In the genomic region with DNA sequence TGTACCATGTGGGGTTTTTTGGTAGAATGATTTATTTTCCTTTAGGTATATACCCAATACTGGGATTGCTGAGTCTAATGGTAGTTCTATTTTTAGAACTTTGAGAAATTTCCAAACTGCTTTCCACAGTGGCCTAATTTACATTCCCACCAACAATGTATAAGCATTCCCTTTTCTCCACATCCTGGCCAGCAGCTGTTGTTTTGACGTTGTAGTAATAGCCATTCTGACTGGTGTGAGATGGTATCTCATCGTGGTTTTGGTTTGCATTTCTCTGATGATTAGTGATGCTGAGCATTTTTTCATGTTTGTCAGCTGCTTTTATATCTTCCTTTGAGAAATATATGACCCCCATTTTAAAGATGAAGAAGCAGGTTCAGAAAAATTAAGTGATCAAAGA, we compare ENCODE assay signal across 15 cellular contexts.
DNase-seq lines count a peak whose midpoint lies in the region; ATAC-seq and TF ChIP-seq lines count a peak whose summit lies in the region.
"Had no signal": no experiment of that assay in that cellular context is flagged by ENCODE, and none has a peak within 500 bp of the region (broad histone marks: within the 10 kb centered on the region; RNA-seq: fewer than 3 reads in every experiment).

No MANE protein-coding gene starts in this region.

- H3K27me3 ChIP-seq in SJSA1 (replicated peaks) (no peaks in the 10 kb centered on the region), esophagus squamous epithelium (no peaks in the 10 kb centered on the region), psoas muscle (ENCODE audit: insufficient read depth in 3 of 3, low read length in 2 of 3) (no peaks in the 10 kb centered on the region)
- H3K27me3 ChIP-seq: BE2C had no signal

- no peak overlapping the region for H3K4me3 Mint-ChIP-seq in activated CD8-positive, alpha-beta memory T cell treated with anti-CD3 and anti-CD28 coated beads, Interleukin-2, amount 10 ng/mL, durations not matched to agents 7 days and 5 days
- H3K4me3 Mint-ChIP-seq: activated CD8-positive, alpha-beta T cell treated with anti-CD3 and anti-CD28 coated beads for 36 hours; activated naive CD4-positive, alpha-beta T cell treated with anti-CD3 and anti-CD28 coated beads for 36 hours had no signal

- H3K4me3 ChIP-seq in SJSA1 (no peak overlapping the region), esophagus squamous epithelium (no peak overlapping the region), psoas muscle (no peak overlapping the region)
- H3K4me3 ChIP-seq: mucosa of descending colon, skin epidermis had no signal

- CTCF ChIA-PET in activated CD8-positive, alpha-beta memory T cell treated with anti-CD3 and anti-CD28 coated beads, Interleukin-2, amount 10 ng/mL, durations not matched to agents 7 days and 5 days (lab: Charles Lee), result no interaction called here

- H3K9me3 Mint-ChIP-seq in activated CD8-positive, alpha-beta memory T cell treated with anti-CD3 and anti-CD28 coated beads, Interleukin-2, amount 10 ng/mL, durations not matched to agents 7 days and 5 days (ENCODE audit: low read depth), result peaks cover 3% of the 10 kb centered on the region
- H3K9me3 Mint-ChIP-seq: activated CD8-positive, alpha-beta T cell treated with anti-CD3 and anti-CD28 coated beads for 36 hours; activated naive CD4-positive, alpha-beta T cell treated with anti-CD3 and anti-CD28 coated beads for 36 hours had no signal

- no peak for TF ChIP-seq POLR2A in esophagus squamous epithelium (IDR thresholded peaks at IDR 0.05)

- DNase-seq in EH (ENCODE audit: low read depth), result peak; percentile 96
- peak; percentile 65 to 82 for DNase-seq in SJSA1 (ENCODE audit: low read depth in 1 of 2, low spot score in 2 of 2)
- no peak for DNase-seq in esophagus squamous epithelium (lab: John Stamatoyannopoulos, UW)
- no peak for DNase-seq in psoas muscle
- DNase-seq in epidermal melanocyte (ENCODE audit: insufficient read length, low spot score), result no peak
- no peak for DNase-seq in SW 1271 (lab: John Stamatoyannopoulos, UW)
- no peak for DNase-seq in activated CD8-positive, alpha-beta memory T cell treated with anti-CD3 and anti-CD28 coated beads, Interleukin-2, amount 10 ng/mL, durations not matched to agents 7 days and 5 days
- DNase-seq in activated T-cell treated with anti-CD3 and anti-CD28 coated beads, Interleukin-2, amount 50 U/mL, for 1 hour, result no peak
- DNase-seq: activated CD8-positive, alpha-beta T cell treated with anti-CD3 and anti-CD28 coated beads for 36 hours; activated naive CD4-positive, alpha-beta T cell treated with anti-CD3 and anti-CD28 coated beads for 36 hours; BE2C; mucosa of descending colon; NCI-H2171 treated with DMSO at 0.1 percent for 48 hours; OCI-M1 had no signal

- peaks cover 41% of the 10 kb centered on the region for H3K4me1 Mint-ChIP-seq in activated CD8-positive, alpha-beta memory T cell treated with anti-CD3 and anti-CD28 coated beads, Interleukin-2, amount 10 ng/mL, durations not matched to agents 7 days and 5 days

- H3K36me3 ChIP-seq in SJSA1, result peaks cover 67% of the 10 kb centered on the region
- peaks cover 0 to 28% (median 0%) of the 10 kb centered on the region in 3 donors for H3K36me3 ChIP-seq in esophagus squamous epithelium
- peaks cover 0 to 3% of the 10 kb centered on the region in 2 donors for H3K36me3 ChIP-seq in psoas muscle (ENCODE audit: insufficient read depth in 1 of 2, low read depth in 1 of 2)
- H3K36me3 ChIP-seq: BE2C had no signal

- H3K9me3 ChIP-seq in SJSA1 (replicated peaks) (no peaks in the 10 kb centered on the region), esophagus squamous epithelium (no peaks in the 10 kb centered on the region), psoas muscle (no peaks in the 10 kb centered on the region)
- H3K9me3 ChIP-seq: BE2C, mucosa of descending colon had no signal

- H3K27ac ChIP-seq in SJSA1 (peak overlapping the region; percentile 78), esophagus squamous epithelium (peak overlapping the region in 3 of 4 donors; percentile 70 to 76 (median 71)), psoas muscle (peak overlapping the region; percentile 56)

- intact Hi-C loops in esophagus squamous epithelium (cut with DNase I), result no loop called here
- intact Hi-C loops in psoas muscle (cut with DNase I), result no loop called here

- peaks cover 3% of the 10 kb centered on the region for H3K36me3 Mint-ChIP-seq in activated CD8-positive, alpha-beta memory T cell treated with anti-CD3 and anti-CD28 coated beads, Interleukin-2, amount 10 ng/mL, durations not matched to agents 7 days and 5 days

- H3K27ac Mint-ChIP-seq in activated CD8-positive, alpha-beta memory T cell treated with anti-CD3 and anti-CD28 coated beads, Interleukin-2, amount 10 ng/mL, durations not matched to agents 7 days and 5 days, result no peak overlapping the region
- H3K27ac Mint-ChIP-seq: activated CD8-positive, alpha-beta T cell treated with anti-CD3 and anti-CD28 coated beads for 36 hours; activated naive CD4-positive, alpha-beta T cell treated with anti-CD3 and anti-CD28 coated beads for 36 hours had no signal

- 50% methylated on average over 2 of the region's 2 CpGs for WGBS in esophagus squamous epithelium, 2 donors
- 22 to 51% (median 30%) methylated on average over 2 of the region's 2 CpGs for WGBS in psoas muscle, 3 donors

- ATAC-seq in psoas muscle, result no peak
- ATAC-seq in activated CD8-positive, alpha-beta memory T cell treated with anti-CD3 and anti-CD28 coated beads, Interleukin-2, amount 10 ng/mL, durations not matched to agents 7 days and 5 days, result no peak
- ATAC-seq: activated CD8-positive, alpha-beta T cell treated with anti-CD3 and anti-CD28 coated beads for 36 hours; mucosa of descending colon had no signal

- no peak for TF ChIP-seq CTCF in esophagus squamous epithelium (IDR thresholded peaks at IDR 0.05)
- no peak for TF ChIP-seq CTCF in psoas muscle (IDR thresholded peaks at IDR 0.05)

- H3K27me3 Mint-ChIP-seq in activated CD8-positive, alpha-beta memory T cell treated with anti-CD3 and anti-CD28 coated beads, Interleukin-2, amount 10 ng/mL, durations not matched to agents 7 days and 5 days, result peaks cover 7% of the 10 kb centered on the region

- H3K4me1 ChIP-seq in SJSA1 (replicated peaks) (peaks cover 59% of the 10 kb centered on the region), esophagus squamous epithelium (peaks cover 0 to 77% (median 5%) of the 10 kb centered on the region in 3 donors), psoas muscle (peaks cover 44% of the 10 kb centered on the region)
- H3K4me1 ChIP-seq: BE2C had no signal

Comparison
In these comparisons a context has a peak if more than half of its experiments do, and no peak if none do; other contexts are left out.
1. DNase-seq: peak in EH (single experiment) and SJSA1 (2 of 2); none in esophagus squamous epithelium (single experiment), psoas muscle (0 of 2), epidermal melanocyte (single experiment), SW 1271 (0 of 2), activated CD8-positive, alpha-beta memory T cell treated with anti-CD3 and anti-CD28 coated beads, Interleukin-2, amount 10 ng/mL, durations not matched to agents 7 days and 5 days (single experiment) and activated T-cell treated with anti-CD3 and anti-CD28 coated beads, Interleukin-2, amount 50 U/mL, for 1 hour (single experiment).
2. Peak in every context shown above with its lines, with median percentiles within 50 percentile points of each other: H3K27ac ChIP-seq.